In the genomic region with DNA sequence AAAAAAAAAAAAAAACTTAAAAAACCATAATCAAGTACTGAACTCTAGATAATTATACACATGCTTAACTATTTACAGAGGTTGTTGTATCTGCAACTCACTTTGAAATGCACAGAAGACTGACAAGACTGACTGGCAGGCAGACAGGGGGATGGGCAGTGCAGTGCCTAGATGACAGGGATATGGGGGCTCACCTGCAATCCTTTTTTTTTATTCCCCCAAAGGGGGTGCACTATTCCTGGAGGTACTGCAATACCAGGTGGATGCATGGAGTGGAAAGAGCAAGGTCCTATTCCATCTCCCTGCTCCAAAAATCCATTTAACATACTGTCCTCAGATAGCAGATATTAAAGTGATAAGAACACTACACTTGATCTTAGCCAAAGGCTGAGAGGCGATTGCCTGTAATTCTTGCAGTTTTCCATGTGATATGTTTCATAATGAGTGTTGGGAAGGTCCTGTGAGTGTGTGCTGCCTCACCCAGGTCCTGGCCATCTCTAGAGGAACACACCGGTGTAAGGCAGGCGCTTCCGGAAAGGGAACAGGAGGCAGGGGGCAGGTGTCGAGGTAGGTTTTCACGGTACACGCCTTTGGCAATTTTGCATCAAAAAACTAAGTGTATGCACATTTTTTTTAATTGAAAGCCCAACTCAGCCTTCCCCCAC, we compare ENCODE assay signal across 9 cellular contexts. TPM values are rescaled to one million over a fixed set of nuclear protein-coding genes. Genes with fewer than 3 reads are reported as not detected.
DNase-seq lines count a peak whose midpoint lies in the region; ATAC-seq and TF ChIP-seq lines count a peak whose summit lies in the region.
"Had no signal": no experiment of that assay in that cellular context is flagged by ENCODE, and none has a peak within 500 bp of the region (broad histone marks: within the 10 kb centered on the region; RNA-seq: fewer than 3 reads in every experiment).

No MANE protein-coding gene starts in this region.

- H3K36me3 ChIP-seq in RWPE2 (ENCODE audit: low read depth), result peaks cover 51% of the 10 kb centered on the region
- H3K36me3 ChIP-seq in gastroesophageal sphincter, result peaks cover 0 to 48% of the 10 kb centered on the region in 2 donors

- ATAC-seq in GM21723 (IDR thresholded peaks at IDR 0.05; ENCODE audit: unreplicated experiment) (peak; percentile 5), RWPE2 (ENCODE audit: low read depth) (0 out of 3 replicates have a peak, but pooled peaks have one; percentile 7), gastroesophageal sphincter (peak; percentile 13), HG02981 (IDR thresholded peaks at IDR 0.05; ENCODE audit: unreplicated experiment) (no peak)

- H3K27ac ChIP-seq in RWPE2 (ENCODE audit: poor library complexity, severe bottlenecking) (peak overlapping the region; percentile 51), gastroesophageal sphincter (peak overlapping the region in 3 of 4 donors; percentile 52 to 75 (median 69))
- H3K27ac ChIP-seq: SJSA1 had no signal

- H3K27me3 ChIP-seq in RWPE2 (ENCODE audit: insufficient read depth, poor library complexity, severe bottlenecking), result no peaks in the 10 kb centered on the region
- H3K27me3 ChIP-seq in gastroesophageal sphincter, result no peaks in the 10 kb centered on the region
- H3K27me3 ChIP-seq: SJSA1 had no signal

- WGBS in gastroesophageal sphincter (ENCODE audit: low coverage in 1 of 2), 2 donors, result 0 to 5% methylated on average over 1 to 2 of the region's 7 CpGs

- no peak for TF ChIP-seq CTCF in RWPE2 (IDR thresholded peaks at IDR 0.05; ENCODE audit: poor library complexity, severe bottlenecking)
- TF ChIP-seq CTCF in gastroesophageal sphincter (IDR thresholded peaks at IDR 0.05), result no peak
- no peak for TF ChIP-seq CTCF in retinal pigment epithelial cell (conservative IDR thresholded peaks at IDR 0.05; ENCODE audit: low read depth, low read length)

- H3K9me3 ChIP-seq in RWPE2 (ENCODE audit: severe bottlenecking) (no peaks in the 10 kb centered on the region), gastroesophageal sphincter (no peaks in the 10 kb centered on the region)
- H3K9me3 ChIP-seq: SJSA1 had no signal

- no peak for TF ChIP-seq POLR2A in gastroesophageal sphincter (IDR thresholded peaks at IDR 0.05)

- no peak for DNase-seq in RWPE2 (ENCODE audit: low spot score)
- DNase-seq in retinal pigment epithelial cell (ENCODE audit: low read depth), result no peak
- no peak for DNase-seq in foreskin melanocyte
- DNase-seq in HuH-7 (ENCODE audit: low spot score), result no peak
- no peak for DNase-seq in NCI-H1092 (lab: John Stamatoyannopoulos, UW)

- H3K4me1 ChIP-seq in RWPE2 (ENCODE audit: insufficient read depth, poor library complexity, severe bottlenecking) (peaks cover 15% of the 10 kb centered on the region), gastroesophageal sphincter (peaks cover 0 to 29% (median 12%) of the 10 kb centered on the region in 3 donors)

- H3K4me3 ChIP-seq in RWPE2 (ENCODE audit: severe bottlenecking) (peak overlapping the region; percentile 12), gastroesophageal sphincter (peak overlapping the region; percentile 33 to 58), retinal pigment epithelial cell (ENCODE audit: low read length) (peak overlapping the region; percentile 38)
- H3K4me3 ChIP-seq: SJSA1 had no signal

- TF ChIP-seq EP300 in gastroesophageal sphincter (IDR thresholded peaks at IDR 0.05), result no peak

RNA-seq across cellular contexts. Expression of a gene that starts 22.7 kb away (rescaled TPM):
- 100 to 1,000 TPM in 1 of 4 donors, 10 to 100 TPM in 3; 72.2 to 109 (median 91.6) TPM for total RNA-seq in gastroesophageal sphincter

RNA-seq across cellular contexts. Expression of a gene that starts 48.6 kb away (rescaled TPM):
- 10 to 100 TPM; 19.4 to 27.8 (median 26.7) TPM for total RNA-seq in gastroesophageal sphincter
